Comparison of ENCODE assay signal across 1 cellular context in genomic region chrX:56623316-56623715, GRCh38.
TF ChIP-seq lines count a peak whose summit lies in the region.

No MANE protein-coding gene starts in this region.

TF ChIP-seq in HEK293, 187 proteins besides CTCF, POLR2A, EP300 and RAD21 (continued from another document and continues in another):
- TF ChIP-seq ZNF148 (tag by site-specific recombination; IDR thresholded peaks at IDR 0.05; ENCODE audit: borderline replicate concordance), result no peak
- TF ChIP-seq TCF7L2 (IDR thresholded peaks at IDR 0.05; ENCODE audit: borderline replicate concordance, low read depth, low read length), result no peak
- no peak for TF ChIP-seq ZFP69B (tag by site-specific recombination; IDR thresholded peaks at IDR 0.05)
- no peak for TF ChIP-seq ZBTB10 (tag by site-specific recombination; IDR thresholded peaks at IDR 0.05)
- no peak for TF ChIP-seq ZNF776 (tag by site-specific recombination; IDR thresholded peaks at IDR 0.05; ENCODE audit: borderline replicate concordance)
- TF ChIP-seq TRIM28 (IDR thresholded peaks at IDR 0.05; ENCODE audit: borderline replicate concordance, low read length), result no peak
- no peak for TF ChIP-seq ZNF18 (tag by site-specific recombination; IDR thresholded peaks at IDR 0.05)
- TF ChIP-seq ZNF394 (tag by site-specific recombination; IDR thresholded peaks at IDR 0.05; ENCODE audit: borderline replicate concordance), result peak; percentile 69; the same call in 1 of the 2 replicates
- no peak for TF ChIP-seq ZBTB49 (tag by site-specific recombination; IDR thresholded peaks at IDR 0.05; ENCODE audit: low read depth)
- TF ChIP-seq ZNF792 (tag by site-specific recombination; IDR thresholded peaks at IDR 0.05), result no peak
- TF ChIP-seq GLIS1 (tag by site-specific recombination; IDR thresholded peaks at IDR 0.05), result no peak
- no peak for TF ChIP-seq ZBTB21 (tag by site-specific recombination; IDR thresholded peaks at IDR 0.05)
- no peak for TF ChIP-seq ZNF571 (tag by site-specific recombination; IDR thresholded peaks at IDR 0.05)
- no peak for TF ChIP-seq ZNF169 (tag by site-specific recombination; IDR thresholded peaks at IDR 0.05)
- TF ChIP-seq ZNF610 (tag by site-specific recombination; IDR thresholded peaks at IDR 0.05; ENCODE audit: borderline replicate concordance), result no peak
- TF ChIP-seq AEBP2 (tag by site-specific recombination; IDR thresholded peaks at IDR 0.05; ENCODE audit: borderline replicate concordance), result 0 out of 2 replicates have a peak, but pooled peaks have one; percentile 22
- TF ChIP-seq ZBTB8A (tag by site-specific recombination; IDR thresholded peaks at IDR 0.05), result peak; percentile 50; the same call in 1 of the 2 replicates
- no peak for TF ChIP-seq ZNF174 (tag by site-specific recombination; IDR thresholded peaks at IDR 0.05)
- TF ChIP-seq ZNF19 (tag by site-specific recombination; IDR thresholded peaks at IDR 0.05; ENCODE audit: low read depth), result no peak
- no peak for TF ChIP-seq SETDB1 (IDR thresholded peaks at IDR 0.05; ENCODE audit: insufficient read length, low read length)
- TF ChIP-seq ZNF24 (tag by site-specific recombination; IDR thresholded peaks at IDR 0.05), result no peak
- TF ChIP-seq ZNF518A (tag by site-specific recombination; conservative IDR thresholded peaks at IDR 0.05; ENCODE audit: low read depth), result peak; percentile 72
- no peak for TF ChIP-seq ZBTB26 (tag by site-specific recombination; optimal IDR thresholded peaks at IDR 0.05)
- TF ChIP-seq ZNF664 (tag by site-specific recombination; IDR thresholded peaks at IDR 0.05), result 0 out of 2 replicates have a peak, but pooled peaks have one; percentile 12
- TF ChIP-seq FEZF1 (tag by site-specific recombination; IDR thresholded peaks at IDR 0.05), result no peak
- no peak for TF ChIP-seq ZNF558 (tag by site-specific recombination; IDR thresholded peaks at IDR 0.05)
- TF ChIP-seq ZNF660 (tag by site-specific recombination; IDR thresholded peaks at IDR 0.05), result no peak
- TF ChIP-seq ZBTB44 (tag by site-specific recombination; IDR thresholded peaks at IDR 0.05), result no peak
- TF ChIP-seq ZNF561 (tag by site-specific recombination; IDR thresholded peaks at IDR 0.05; ENCODE audit: borderline replicate concordance), result no peak
- TF ChIP-seq ZNF354C (tag by site-specific recombination; IDR thresholded peaks at IDR 0.05; ENCODE audit: borderline replicate concordance, low read depth), result 0 out of 2 replicates have a peak, but pooled peaks have one; percentile 19
- no peak for TF ChIP-seq ZNF2 (tag by site-specific recombination; IDR thresholded peaks at IDR 0.05)
- no peak for TF ChIP-seq PATZ1 (tag by site-specific recombination; IDR thresholded peaks at IDR 0.05)
- no peak for TF ChIP-seq ZNF501 (tag by site-specific recombination; IDR thresholded peaks at IDR 0.05)
- no peak for TF ChIP-seq ZNF596 (tag by site-specific recombination; IDR thresholded peaks at IDR 0.05)
- peak; percentile 72 for TF ChIP-seq ZNF510 (tag by site-specific recombination; IDR thresholded peaks at IDR 0.05; ENCODE audit: insufficient replicate concordance)
- no peak for TF ChIP-seq ZNF670 (tag by site-specific recombination; IDR thresholded peaks at IDR 0.05; ENCODE audit: low read depth)
- no peak for TF ChIP-seq ZNF423 (tag by site-specific recombination; IDR thresholded peaks at IDR 0.05)
- TF ChIP-seq ZNF266 (tag by site-specific recombination; IDR thresholded peaks at IDR 0.05; ENCODE audit: low read depth), result peak; percentile 57; the same call in 1 of the 2 replicates
- TF ChIP-seq KLF7 (tag by site-specific recombination; IDR thresholded peaks at IDR 0.05; ENCODE audit: borderline replicate concordance), result no peak
- TF ChIP-seq ZNF549 (tag by site-specific recombination; IDR thresholded peaks at IDR 0.05), result no peak
